In genomic region chr2:169768262-169768995, GRCh38 we compare ENCODE assay signal across 9 cellular contexts. TPM values are rescaled to one million over a fixed set of nuclear protein-coding genes. Genes with fewer than 3 reads are reported as not detected.
A peak's percentile ranks its signal among the peaks of the same experiment; 100 is the strongest.
DNase-seq lines count a peak whose midpoint lies in the region; ATAC-seq, FAIRE-seq and TF ChIP-seq lines count a peak whose summit lies in the region.
"Had no signal": no experiment of that assay in that cellular context is flagged by ENCODE, and none has a peak within 500 bp of the region (broad histone marks: within the 10 kb centered on the region; RNA-seq: fewer than 3 reads in every experiment).

No MANE protein-coding gene starts in this region.

- no peak for TF ChIP-seq POLR2A in endothelial cell of umbilical vein (IDR thresholded peaks at IDR 0.05; ENCODE audit: low read depth, low read length)

- WGBS in psoas muscle, 3 donors, result 36 to 52% (median 51%) methylated on average over 65 to 72 of the region's 72 CpGs

- intact Hi-C loops in endothelial cell of umbilical vein (cut with micrococcal nuclease) (no loop called here), psoas muscle (cut with DNase I) (no loop called here)

- peaks cover 8% of the 10 kb centered on the region for H3K27me3 Mint-ChIP-seq in activated CD4-positive, alpha-beta T cell treated with anti-CD3 and anti-CD28 coated beads, Interleukin-2, amount 10 ng/mL, durations not matched to agents 7 days and 5 days

- H3K36me3 Mint-ChIP-seq in activated CD4-positive, alpha-beta T cell treated with anti-CD3 and anti-CD28 coated beads, Interleukin-2, amount 10 ng/mL, durations not matched to agents 7 days and 5 days (ENCODE audit: low read depth), result no peaks in the 10 kb centered on the region

- H3K9me1 ChIP-seq in endothelial cell of umbilical vein (replicated peaks; ENCODE audit: control insufficient read depth, extremely low read depth, insufficient read depth, low read length), result no peaks in the 10 kb centered on the region

- no peaks in the 10 kb centered on the region for H3K4me1 ChIP-seq in endothelial cell of umbilical vein (ENCODE audit: control insufficient read depth, extremely low read depth, insufficient read depth, low read length)
- H3K4me1 ChIP-seq in psoas muscle, result peaks cover 5% of the 10 kb centered on the region

- H3K27ac ChIP-seq in endothelial cell of umbilical vein (ENCODE audit: insufficient read depth, low read depth, low read length), result no peak overlapping the region
- H3K27ac ChIP-seq in psoas muscle, result no peak overlapping the region

- POLR2A ChIA-PET in activated CD4-positive, alpha-beta T cell treated with anti-CD3 and anti-CD28 coated beads, Interleukin-2, amount 10 ng/mL, durations not matched to agents 7 days and 5 days (lab: Charles Lee), result no interaction called here
- POLR2A ChIA-PET in endothelial cell of umbilical vein (lab: Charles Lee), result no interaction called here

- H3K27me3 ChIP-seq in endothelial cell of umbilical vein (ENCODE audit: control insufficient read depth in 2 of 2, insufficient read depth in 2 of 2, low read length in 2 of 2) (peaks cover 0 to 14% of the 10 kb centered on the region in 2 experiments), psoas muscle (ENCODE audit: insufficient read depth in 3 of 3, low read length in 2 of 3) (peaks cover 0 to 4% (median 0%) of the 10 kb centered on the region in 3 donors)

- BruUV-seq in endothelial cell of umbilical vein (replicated peaks; lab: Mats Ljungman, UMichigan), result no TSS peak

- CTCF ChIA-PET in activated CD4-positive, alpha-beta T cell treated with anti-CD3 and anti-CD28 coated beads, Interleukin-2, amount 10 ng/mL, durations not matched to agents 7 days and 5 days (lab: Charles Lee), result interaction anchor here (0.5 to 0.6 kb wide), 3 partner anchors 13 to 175 kb away, joined by 3 read pairs; no protein-coding TSS in a partner anchor
- CTCF ChIA-PET in endothelial cell of umbilical vein (lab: Charles Lee), result interaction anchor here (0.6 to 0.9 kb wide), 4 partner anchors 24 to 316 kb away, joined by 3 read pairs; no protein-coding TSS in a partner anchor

- peak overlapping the region; percentile 41 for H3K27ac Mint-ChIP-seq in activated CD4-positive, alpha-beta T cell treated with anti-CD3 and anti-CD28 coated beads, Interleukin-2, amount 10 ng/mL, durations not matched to agents 7 days and 5 days

- ATAC-seq in psoas muscle (peak in 1 of 4 donors; percentile 21), HG02610 (IDR thresholded peaks at IDR 0.05; ENCODE audit: unreplicated experiment) (no peak)

- FAIRE-seq in endothelial cell of umbilical vein (lab: Jason Lieb, UNC), result no peak

- peak overlapping the region; percentile 72 for H3K4me2 ChIP-seq in endothelial cell of umbilical vein (ENCODE audit: insufficient read depth, low read length)

- TF ChIP-seq CTCF in endothelial cell of umbilical vein (IDR thresholded peaks at IDR 0.05; ENCODE audit: extremely low read depth in 1 of 2, insufficient read depth in 1 of 2, low read depth in 1 of 2, low read length in 2 of 2), result peak in 1 of 2 donors; percentile 1
- no peak for TF ChIP-seq CTCF in psoas muscle (IDR thresholded peaks at IDR 0.05)

- peak overlapping the region; percentile 88 for H2AFZ ChIP-seq in endothelial cell of umbilical vein (ENCODE audit: low read depth, low read length)

- DNase-seq in AG20443 (ENCODE audit: low spot score) (peak; percentile 25), endothelial cell of umbilical vein (ENCODE audit: low read depth, low spot score) (no peak), psoas muscle (peak; percentile 32 to 52), NCI-H1048 (lab: John Stamatoyannopoulos, UW) (no peak), SW480 (ENCODE audit: low spot score) (no peak), Kasumi-1 (lab: John Stamatoyannopoulos, UW) (no peak)
- DNase-seq in activated CD4-positive, alpha-beta T cell treated with anti-CD3 and anti-CD28 coated beads, Interleukin-2, amount 10 ng/mL, durations not matched to agents 7 days and 5 days, result peak; percentile 47

- no peaks in the 10 kb centered on the region for H3K9me3 ChIP-seq in endothelial cell of umbilical vein (replicated peaks; ENCODE audit: control insufficient read depth, insufficient read depth, low read length)
- no peaks in the 10 kb centered on the region for H3K9me3 ChIP-seq in psoas muscle

- no peaks in the 10 kb centered on the region for H4K20me1 ChIP-seq in endothelial cell of umbilical vein (replicated peaks; ENCODE audit: control insufficient read depth, extremely low read depth, insufficient read depth, low read length)

- H3K9me3 Mint-ChIP-seq in activated CD4-positive, alpha-beta T cell treated with anti-CD3 and anti-CD28 coated beads, Interleukin-2, amount 10 ng/mL, durations not matched to agents 7 days and 5 days, result no peaks in the 10 kb centered on the region

- dilution Hi-C loops in endothelial cell of umbilical vein (cut with MboI; ENCODE audit: extremely low pct_ligation_motif_present, low sequenced_read_pairs), result no loop called here

- H3K79me2 ChIP-seq in endothelial cell of umbilical vein (ENCODE audit: control insufficient read depth, insufficient read depth, low read length), result no peaks in the 10 kb centered on the region

- H3K4me3 Mint-ChIP-seq in activated CD4-positive, alpha-beta T cell treated with anti-CD3 and anti-CD28 coated beads, Interleukin-2, amount 10 ng/mL, durations not matched to agents 7 days and 5 days, result peak overlapping the region; percentile 73

- no peaks in the 10 kb centered on the region for H3K36me3 ChIP-seq in endothelial cell of umbilical vein (ENCODE audit: control insufficient read depth in 2 of 2, extremely low read depth in 1 of 2, insufficient read depth in 2 of 2, low read length in 2 of 2)
- H3K36me3 ChIP-seq in psoas muscle (ENCODE audit: insufficient read depth in 1 of 2, low read depth in 1 of 2), result no peaks in the 10 kb centered on the region

- peak overlapping the region; percentile 31 to 47 (median 41) for H3K4me3 ChIP-seq in endothelial cell of umbilical vein (replicated peaks in 1 of 3; ENCODE audit: insufficient read depth in 1 of 3, low read depth in 1 of 3, low read length in 3 of 3)
- peak overlapping the region; percentile 52 for H3K4me3 ChIP-seq in psoas muscle
- H3K4me3 ChIP-seq: K562 had no signal

- H3K4me1 Mint-ChIP-seq in activated CD4-positive, alpha-beta T cell treated with anti-CD3 and anti-CD28 coated beads, Interleukin-2, amount 10 ng/mL, durations not matched to agents 7 days and 5 days, result peaks cover 17% of the 10 kb centered on the region

- peak overlapping the region; percentile 28 for H3K9ac ChIP-seq in endothelial cell of umbilical vein (replicated peaks; ENCODE audit: extremely low read depth, insufficient read depth, low read length)

RNA-seq across cellular contexts. Expression of gene SSB, which starts 30.2 kb away (rescaled TPM):
- 10 to 100 TPM; 79.0 to 87.4 TPM for total RNA-seq in activated CD4-positive, alpha-beta T cell treated with anti-CD3 and anti-CD28 coated beads, Interleukin-2, amount 10 ng/mL, durations not matched to agents 7 days and 5 days
- total RNA-seq in endothelial cell of umbilical vein (124 and 125 TPM in 2 replicates), psoas muscle (10 to 100 TPM; 37.9 to 72.0 (median 48.0) TPM)
- polyA plus RNA-seq in endothelial cell of umbilical vein (18.5 and 36.1 TPM in 2 replicates), psoas muscle (100 to 1,000 TPM in 1 of 3 donors, 10 to 100 TPM in 2; 56.7 to 120 (median 77.4) TPM)
- 60.1 and 68.5 TPM in 2 replicates for polyA plus RNA-seq in endothelial cell of umbilical vein (2011; cell fraction: cytosol; rRNA removed)
- polyA plus RNA-seq in endothelial cell of umbilical vein (2011; cell fraction: nucleus; rRNA removed), result 56.0 and 96.7 TPM in 2 replicates
- 142 and 198 TPM in 2 replicates for polyA plus RNA-seq in endothelial cell of umbilical vein (2012)
- 26.7 and 30.5 TPM in 2 replicates for polyA minus RNA-seq in endothelial cell of umbilical vein
- polyA minus RNA-seq in endothelial cell of umbilical vein (2011; cell fraction: cytosol; rRNA and poly(A)+ RNA removed), result 22.7 TPM
- 21.8 and 26.9 TPM in 2 replicates for polyA minus RNA-seq in endothelial cell of umbilical vein (2011; cell fraction: nucleus; rRNA and poly(A)+ RNA removed)

RNA-seq across cellular contexts. Expression of gene KLHL23, which starts 34.8 kb away (rescaled TPM):
- total RNA-seq in activated CD4-positive, alpha-beta T cell treated with anti-CD3 and anti-CD28 coated beads, Interleukin-2, amount 10 ng/mL, durations not matched to agents 7 days and 5 days, result 1 to 10 TPM; 2.7 to 4.0 TPM
- 11.2 and 13.4 TPM in 2 replicates for total RNA-seq in endothelial cell of umbilical vein
- 4.0 and 4.4 TPM in 2 replicates for polyA plus RNA-seq in endothelial cell of umbilical vein
- polyA plus RNA-seq in endothelial cell of umbilical vein (2011; cell fraction: cytosol; rRNA removed), result 5.1 and 6.1 TPM in 2 replicates
- 6.1 and 7.7 TPM in 2 replicates for polyA plus RNA-seq in endothelial cell of umbilical vein (2011; cell fraction: nucleus; rRNA removed)
- 8.2 and 10.4 TPM in 2 replicates for polyA plus RNA-seq in endothelial cell of umbilical vein (2012)
- polyA minus RNA-seq in endothelial cell of umbilical vein, result 13.0 and 19.4 TPM in 2 replicates
- polyA minus RNA-seq in endothelial cell of umbilical vein (2011; cell fraction: cytosol; rRNA and poly(A)+ RNA removed), result 11.7 TPM
- polyA minus RNA-seq in endothelial cell of umbilical vein (2011; cell fraction: nucleus; rRNA and poly(A)+ RNA removed), result 15.9 and 16.4 TPM in 2 replicates
- 1 to 10 TPM; 4.4 to 8.9 (median 7.6) TPM for total RNA-seq in psoas muscle
- polyA plus RNA-seq in psoas muscle, result 1 to 10 TPM; 2.6 to 7.9 (median 4.8) TPM

RNA-seq across cellular contexts. Expression of gene METTL5, which starts 56.3 kb away (rescaled TPM):
- total RNA-seq in activated CD4-positive, alpha-beta T cell treated with anti-CD3 and anti-CD28 coated beads, Interleukin-2, amount 10 ng/mL, durations not matched to agents 7 days and 5 days, result 10 to 100 TPM; 53.3 to 61.6 TPM
- 50.4 and 52.0 TPM in 2 replicates for total RNA-seq in endothelial cell of umbilical vein
- polyA plus RNA-seq in endothelial cell of umbilical vein, result 18.4 and 27.0 TPM in 2 replicates
- polyA plus RNA-seq in endothelial cell of umbilical vein (2011; cell fraction: cytosol; rRNA removed), result 30.1 and 31.9 TPM in 2 replicates
- polyA plus RNA-seq in endothelial cell of umbilical vein (2011; cell fraction: nucleus; rRNA removed), result 9.4 and 13.7 TPM in 2 replicates
- polyA plus RNA-seq in endothelial cell of umbilical vein (2012), result 77.5 and 94.6 TPM in 2 replicates
- 10.7 and 14.6 TPM in 2 replicates for polyA minus RNA-seq in endothelial cell of umbilical vein
- polyA minus RNA-seq in endothelial cell of umbilical vein (2011; cell fraction: cytosol; rRNA and poly(A)+ RNA removed), result 8.9 TPM
- polyA minus RNA-seq in endothelial cell of umbilical vein (2011; cell fraction: nucleus; rRNA and poly(A)+ RNA removed), result 5.1 and 6.7 TPM in 2 replicates
- total RNA-seq in psoas muscle, result 10 to 100 TPM; 50.7 to 75.4 (median 56.5) TPM
- polyA plus RNA-seq in psoas muscle, result 10 to 100 TPM; 44.9 to 61.8 (median 51.9) TPM

RNA-seq across cellular contexts. Expression of gene UBR3, which starts 58.8 kb away (rescaled TPM):
- total RNA-seq in activated CD4-positive, alpha-beta T cell treated with anti-CD3 and anti-CD28 coated beads, Interleukin-2, amount 10 ng/mL, durations not matched to agents 7 days and 5 days, result 10 to 100 TPM; 22.4 to 27.4 TPM
- total RNA-seq in endothelial cell of umbilical vein (27.5 and 27.7 TPM in 2 replicates), psoas muscle (100 to 1,000 TPM; 158 to 202 (median 166) TPM)
- polyA plus RNA-seq in endothelial cell of umbilical vein (3.8 and 5.3 TPM in 2 replicates), psoas muscle (100 to 1,000 TPM in 1 of 3 donors, 10 to 100 TPM in 2; 28.7 to 160 (median 63.5) TPM)
- polyA plus RNA-seq in endothelial cell of umbilical vein (2011; cell fraction: cytosol; rRNA removed), result 6.1 and 6.9 TPM in 2 replicates
- 22.2 and 28.2 TPM in 2 replicates for polyA plus RNA-seq in endothelial cell of umbilical vein (2011; cell fraction: nucleus; rRNA removed)
- 13.8 and 20.4 TPM in 2 replicates for polyA plus RNA-seq in endothelial cell of umbilical vein (2012)
- polyA minus RNA-seq in endothelial cell of umbilical vein, result 28.4 and 29.2 TPM in 2 replicates
- 12.2 TPM for polyA minus RNA-seq in endothelial cell of umbilical vein (2011; cell fraction: cytosol; rRNA and poly(A)+ RNA removed)
- polyA minus RNA-seq in endothelial cell of umbilical vein (2011; cell fraction: nucleus; rRNA and poly(A)+ RNA removed), result 92.1 and 134 TPM in 2 replicates

Comparison
In these comparisons a context has a peak if more than half of its experiments do, and no peak if none do; other contexts are left out.
1. DNase-seq: peak in AG20443 (single experiment), activated CD4-positive, alpha-beta T cell treated with anti-CD3 and anti-CD28 coated beads, Interleukin-2, amount 10 ng/mL, durations not matched to agents 7 days and 5 days (single experiment) and psoas muscle (2 of 2); none in endothelial cell of umbilical vein (single experiment), NCI-H1048 (single experiment), SW480 (single experiment) and Kasumi-1 (0 of 2).